Comparison of ENCODE assay signal across 8 cellular contexts in the genomic region with DNA sequence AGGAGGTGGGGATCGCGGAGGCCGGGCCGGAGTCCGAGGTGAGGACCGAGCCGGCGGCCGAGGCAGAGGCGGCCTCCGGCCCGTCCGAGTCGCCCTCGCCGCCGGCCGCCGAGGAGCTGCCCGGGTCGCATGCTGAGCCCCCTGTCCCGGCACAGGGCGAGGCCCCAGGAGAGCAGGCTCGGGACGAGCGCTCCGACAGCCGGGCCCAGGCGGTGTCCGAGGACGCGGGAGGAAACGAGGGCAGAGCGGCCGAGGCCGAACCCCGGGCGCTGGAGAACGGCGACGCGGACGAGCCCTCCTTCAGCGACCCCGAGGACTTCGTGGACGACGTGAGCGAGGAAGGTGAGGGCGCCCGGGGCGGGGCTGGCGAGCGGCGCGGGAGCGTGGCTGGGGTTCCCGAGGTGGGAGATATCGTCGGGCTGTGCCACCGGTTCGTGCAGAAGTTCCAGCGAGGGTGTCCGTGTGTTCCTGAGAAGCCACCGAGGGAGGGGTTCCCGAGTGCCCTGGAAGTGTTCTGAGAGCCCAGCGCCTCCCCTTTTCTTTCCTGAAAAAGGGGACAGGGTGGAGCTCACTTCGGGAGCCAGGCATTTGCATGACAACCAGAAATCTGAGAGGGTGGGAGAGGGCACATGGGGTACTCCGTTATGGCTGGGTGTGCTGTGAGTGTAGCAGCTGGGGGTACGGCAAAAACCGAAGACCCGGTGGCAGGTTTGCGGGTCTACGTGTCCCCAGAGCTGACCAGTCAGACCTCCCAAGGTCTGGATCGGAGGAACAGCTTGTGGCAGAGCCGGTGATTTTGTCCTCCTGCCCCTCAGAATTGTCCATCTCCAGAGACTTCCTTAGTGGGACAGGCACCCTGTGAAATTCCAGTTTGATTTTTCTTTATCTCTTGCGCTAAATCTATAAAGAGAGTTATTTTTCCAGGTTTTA. TPM values are rescaled to one million over a fixed set of nuclear protein-coding genes. Genes with fewer than 3 reads are reported as not detected.
A peak's percentile ranks its signal among the peaks of the same experiment; 100 is the strongest.
DNase-seq lines count a peak whose midpoint lies in the region; ATAC-seq, FAIRE-seq and TF ChIP-seq lines count a peak whose summit lies in the region.

No MANE protein-coding gene starts in this region.

- H3K27me3 Mint-ChIP-seq in CD4-positive, alpha-beta memory T cell, result no peaks in the 10 kb centered on the region
- H3K27me3 Mint-ChIP-seq in GM23338 (ENCODE audit: insufficient read depth, low read depth, poor library complexity) (peaks cover 14% of the 10 kb centered on the region), astrocyte (ENCODE audit: low read depth, unreplicated experiment) (no peaks in the 10 kb centered on the region)
- H3K27me3 Mint-ChIP-seq in stimulated activated naive B cell treated with anti-CD40 and anti-IgM and Interleukin-4, amounts not matched to agents 10 μg/mL and 1 μg/mL and 100 μg/mL, for 72 hours, result no peaks in the 10 kb centered on the region

- CTCF ChIA-PET in CD4-positive, alpha-beta memory T cell (lab: Charles Lee; ENCODE audit: partially characterized antibody), result interaction anchor here (0.8 to 1.9 kb wide), 5 partner anchors 7 to 777 kb away, joined by 3 to 4 read pairs (median 3); a partner anchor contains a TSS

- H3K4me3 ChIP-seq in CD4-positive, alpha-beta memory T cell (ENCODE audit: low read length in 2 of 2), result peak overlapping the region; percentile 67 to 90
- H3K4me3 ChIP-seq in GM23338, result peak overlapping the region; percentile 58
- peak overlapping the region; percentile 81 for H3K4me3 ChIP-seq in astrocyte (ENCODE audit: insufficient read depth, low read depth, low read length)

- peaks cover 10 to 29% of the 10 kb centered on the region in 2 donors for H3K36me3 Mint-ChIP-seq in CD4-positive, alpha-beta memory T cell
- H3K36me3 Mint-ChIP-seq in GM23338 (ENCODE audit: low read depth), result peaks cover 58% of the 10 kb centered on the region
- H3K36me3 Mint-ChIP-seq in astrocyte (ENCODE audit: low read depth, unreplicated experiment), result peaks cover 3% of the 10 kb centered on the region
- H3K36me3 Mint-ChIP-seq in stimulated activated naive B cell treated with anti-CD40 and anti-IgM and Interleukin-4, amounts not matched to agents 10 μg/mL and 1 μg/mL and 100 μg/mL, for 72 hours, result peaks cover 9 to 31% of the 10 kb centered on the region in 2 donors

- H3K4me2 ChIP-seq in GM23338, result peak overlapping the region; percentile 89
- peak overlapping the region; percentile 89 for H3K4me2 ChIP-seq in astrocyte (ENCODE audit: low read length)

- no peaks in the 10 kb centered on the region for H3K27me3 ChIP-seq in CD4-positive, alpha-beta memory T cell (ENCODE audit: insufficient read depth, low read length)
- no peaks in the 10 kb centered on the region for H3K27me3 ChIP-seq in GM23338 (ENCODE audit: insufficient read depth)
- no peaks in the 10 kb centered on the region for H3K27me3 ChIP-seq in astrocyte (ENCODE audit: insufficient read depth, low read length)

- H3K9me2 ChIP-seq in GM23338 (ENCODE audit: insufficient read depth), result no peaks in the 10 kb centered on the region

- no peak for FAIRE-seq in astrocyte (lab: Jason Lieb, UNC)

- peak overlapping the region; percentile 95 for H3K27ac ChIP-seq in CD4-positive, alpha-beta memory T cell (ENCODE audit: low read depth, low read length)
- H3K27ac ChIP-seq in GM23338 (ENCODE audit: low read depth) (peak overlapping the region; percentile 80), astrocyte (ENCODE audit: low read depth, low read length) (peak overlapping the region; percentile 100)

- intact Hi-C loops in CD4-positive, alpha-beta memory T cell (cut with micrococcal nuclease), result no loop called here

- peaks cover 54% of the 10 kb centered on the region for H3K4me1 ChIP-seq in CD4-positive, alpha-beta memory T cell (ENCODE audit: insufficient read depth, low read length)
- H3K4me1 ChIP-seq in GM23338 (ENCODE audit: insufficient read depth) (peaks cover 30% of the 10 kb centered on the region), astrocyte (ENCODE audit: insufficient read depth, low read length) (peaks cover 13% of the 10 kb centered on the region)

- H4K20me1 ChIP-seq in GM23338 (replicated peaks; ENCODE audit: insufficient read depth) (peaks cover 45% of the 10 kb centered on the region), astrocyte (ENCODE audit: insufficient read depth, low read length) (peaks cover 53% of the 10 kb centered on the region)

- POLR2A ChIA-PET in CD4-positive, alpha-beta memory T cell (lab: Charles Lee; ENCODE audit: partially characterized antibody), result interaction anchor here (1.8 to 3.4 kb wide), 3 partner anchors 9 to 785 kb away, joined by 7 to 52 read pairs (median 12); a partner anchor contains a TSS

- peaks cover 25 to 57% (median 44%) of the 10 kb centered on the region in 4 donors for H3K4me1 Mint-ChIP-seq in CD4-positive, alpha-beta memory T cell
- peaks cover 14% of the 10 kb centered on the region for H3K4me1 Mint-ChIP-seq in GM23338
- peaks cover 11% of the 10 kb centered on the region for H3K4me1 Mint-ChIP-seq in astrocyte (ENCODE audit: low read depth, unreplicated experiment)
- peaks cover 15 to 32% of the 10 kb centered on the region in 2 donors for H3K4me1 Mint-ChIP-seq in stimulated activated naive B cell treated with anti-CD40 and anti-IgM and Interleukin-4, amounts not matched to agents 10 μg/mL and 1 μg/mL and 100 μg/mL, for 72 hours

- peak; percentile 59 for ATAC-seq in GM23338
- peak; percentile 6 to 18 for ATAC-seq in stimulated activated naive B cell treated with anti-CD40 and anti-IgM and Interleukin-4, amounts not matched to agents 10 μg/mL and 1 μg/mL and 100 μg/mL, for 72 hours (replicated peaks)

- H3K27ac Mint-ChIP-seq in CD4-positive, alpha-beta memory T cell, result peak overlapping the region; percentile 71 to 91 (median 79)
- H3K27ac Mint-ChIP-seq in GM23338 (peak overlapping the region; percentile 94), astrocyte (ENCODE audit: unreplicated experiment) (peak overlapping the region; percentile 83)
- peak overlapping the region; percentile 88 for H3K27ac Mint-ChIP-seq in stimulated activated naive B cell treated with anti-CD40 and anti-IgM and Interleukin-4, amounts not matched to agents 10 μg/mL and 1 μg/mL and 100 μg/mL, for 72 hours

- peaks cover 2% of the 10 kb centered on the region for H3K36me3 ChIP-seq in CD4-positive, alpha-beta memory T cell (ENCODE audit: insufficient read depth, low read length)
- H3K36me3 ChIP-seq in GM23338 (ENCODE audit: insufficient read depth) (peaks cover 40% of the 10 kb centered on the region), astrocyte (ENCODE audit: insufficient read depth, low read length) (peaks cover 6% of the 10 kb centered on the region)

- H3K9me3 Mint-ChIP-seq in CD4-positive, alpha-beta memory T cell, result no peaks in the 10 kb centered on the region
- no peaks in the 10 kb centered on the region for H3K9me3 Mint-ChIP-seq in GM23338
- H3K9me3 Mint-ChIP-seq in astrocyte (ENCODE audit: unreplicated experiment), result no peaks in the 10 kb centered on the region
- H3K9me3 Mint-ChIP-seq in stimulated activated naive B cell treated with anti-CD40 and anti-IgM and Interleukin-4, amounts not matched to agents 10 μg/mL and 1 μg/mL and 100 μg/mL, for 72 hours, result no peaks in the 10 kb centered on the region

- TF ChIP-seq CTCF in GM23338 (conservative IDR thresholded peaks at IDR 0.05; ENCODE audit: low read depth in 2 of 2) (no peak), astrocyte (IDR thresholded peaks at IDR 0.05; ENCODE audit: insufficient read depth, low read depth, low read length) (no peak)

- peaks cover 25% of the 10 kb centered on the region for H3F3A ChIP-seq in GM23338 (replicated peaks; ENCODE audit: low read depth)

- peak overlapping the region; percentile 75 to 89 (median 87) for H3K4me3 Mint-ChIP-seq in CD4-positive, alpha-beta memory T cell
- H3K4me3 Mint-ChIP-seq in GM23338 (peak overlapping the region; percentile 93), astrocyte (ENCODE audit: unreplicated experiment) (peak overlapping the region; percentile 94)
- H3K4me3 Mint-ChIP-seq in stimulated activated naive B cell treated with anti-CD40 and anti-IgM and Interleukin-4, amounts not matched to agents 10 μg/mL and 1 μg/mL and 100 μg/mL, for 72 hours, result peak overlapping the region; percentile 86 to 89

- no peaks in the 10 kb centered on the region for H3K9me3 ChIP-seq in CD4-positive, alpha-beta memory T cell (ENCODE audit: control insufficient read depth in 1 of 2, low read length in 2 of 2)
- no peaks in the 10 kb centered on the region for H3K9me3 ChIP-seq in astrocyte (ENCODE audit: insufficient read depth, low read depth, low read length)

- H2AFZ ChIP-seq in GM23338 (no peak overlapping the region), astrocyte (ENCODE audit: low read depth, low read length) (no peak overlapping the region)

- H3K79me2 ChIP-seq in GM23338 (replicated peaks; ENCODE audit: insufficient read depth) (peaks cover 86% of the 10 kb centered on the region), astrocyte (ENCODE audit: insufficient read depth, low read length) (peaks cover 61% of the 10 kb centered on the region)

- peak overlapping the region; percentile 99 for H3K9ac ChIP-seq in astrocyte (ENCODE audit: low read length)

- DNase-seq in CD4-positive, alpha-beta memory T cell, result peak in 1 of 5 donors; percentile 16
- DNase-seq in GM23338 (ENCODE audit: low spot score) (peak; percentile 75), NCI-H69 (lab: John Stamatoyannopoulos, UW) (peak; percentile 51), astrocyte (ENCODE audit: low read depth) (no peak), kidney tubule cell (ENCODE audit: low spot score) (peak; percentile 24), activated gamma-delta T cell (lab: John Stamatoyannopoulos, UW) (no peak), Ammon's horn (ENCODE audit: low spot score) (no peak)
- no peak for DNase-seq in stimulated activated naive B cell treated with anti-CD40 and anti-IgM and Interleukin-4, amounts not matched to agents 10 μg/mL and 1 μg/mL and 100 μg/mL, for 72 hours

RNA-seq across cellular contexts. Expression of a gene that starts 0.7 kb away (rescaled TPM):
- total RNA-seq in CD4-positive, alpha-beta memory T cell, result 100 to 1,000 TPM; 126 to 138 TPM
- polyA plus RNA-seq in CD4-positive, alpha-beta memory T cell, result 100 to 1,000 TPM in 1 of 2 donors, 10 to 100 TPM in 1; 78.7 to 135 TPM
- total RNA-seq in GM23338 (2014; rRNA removed; shearing (Covaris generic)), result 323 and 355 TPM in 2 replicates
- 106 and 113 TPM in 2 replicates for polyA plus RNA-seq in GM23338 (2016; fragmentation: Nextera tagmentation; extraction: Ambion mirVana)
- total RNA-seq in astrocyte, result 198 and 213 TPM in 2 replicates

RNA-seq across cellular contexts. Expression of a gene that starts 41.1 kb away (rescaled TPM):
- total RNA-seq in CD4-positive, alpha-beta memory T cell, result 1 to 10 TPM; 6.9 to 9.9 TPM
- 1 to 10 TPM; 6.6 to 7.4 TPM for polyA plus RNA-seq in CD4-positive, alpha-beta memory T cell
- total RNA-seq in GM23338 (2014; rRNA removed; shearing (Covaris generic)), result 15.6 and 44.3 TPM in 2 replicates
- polyA plus RNA-seq in GM23338 (2016; fragmentation: Nextera tagmentation; extraction: Ambion mirVana), result 49.1 and 50.9 TPM in 2 replicates
- 20.9 and 28.9 TPM in 2 replicates for total RNA-seq in astrocyte

RNA-seq across cellular contexts. Expression of a gene that starts 48.1 kb away (rescaled TPM):
- 10 to 100 TPM; 29.5 to 30.7 TPM for total RNA-seq in CD4-positive, alpha-beta memory T cell
- polyA plus RNA-seq in CD4-positive, alpha-beta memory T cell, result 10 to 100 TPM; 11.6 to 22.5 TPM
- total RNA-seq in GM23338 (2014; rRNA removed; shearing (Covaris generic)), result 10.1 and 12.0 TPM in 2 replicates
- polyA plus RNA-seq in GM23338 (2016; fragmentation: Nextera tagmentation; extraction: Ambion mirVana), result 13.9 and 14.6 TPM in 2 replicates
- 18.5 and 22.0 TPM in 2 replicates for total RNA-seq in astrocyte

Comparison
In these comparisons a context has a peak if more than half of its experiments do, and no peak if none do; other contexts are left out.
1. DNase-seq: peak in GM23338 (single experiment), NCI-H69 (single experiment) and kidney tubule cell (single experiment); none in astrocyte (single experiment), stimulated activated naive B cell treated with anti-CD40 and anti-IgM and Interleukin-4, amounts not matched to agents 10 μg/mL and 1 μg/mL and 100 μg/mL, for 72 hours (single experiment), activated gamma-delta T cell (single experiment) and Ammon's horn (single experiment).
2. Peak in every context shown above with its lines, with median percentiles within 50 percentile points of each other: H3K27ac ChIP-seq, H3K4me3 ChIP-seq, H3K27ac Mint-ChIP-seq and H3K4me3 Mint-ChIP-seq.